1 cellular context compared by ENCODE assay signal in the genomic region with DNA sequence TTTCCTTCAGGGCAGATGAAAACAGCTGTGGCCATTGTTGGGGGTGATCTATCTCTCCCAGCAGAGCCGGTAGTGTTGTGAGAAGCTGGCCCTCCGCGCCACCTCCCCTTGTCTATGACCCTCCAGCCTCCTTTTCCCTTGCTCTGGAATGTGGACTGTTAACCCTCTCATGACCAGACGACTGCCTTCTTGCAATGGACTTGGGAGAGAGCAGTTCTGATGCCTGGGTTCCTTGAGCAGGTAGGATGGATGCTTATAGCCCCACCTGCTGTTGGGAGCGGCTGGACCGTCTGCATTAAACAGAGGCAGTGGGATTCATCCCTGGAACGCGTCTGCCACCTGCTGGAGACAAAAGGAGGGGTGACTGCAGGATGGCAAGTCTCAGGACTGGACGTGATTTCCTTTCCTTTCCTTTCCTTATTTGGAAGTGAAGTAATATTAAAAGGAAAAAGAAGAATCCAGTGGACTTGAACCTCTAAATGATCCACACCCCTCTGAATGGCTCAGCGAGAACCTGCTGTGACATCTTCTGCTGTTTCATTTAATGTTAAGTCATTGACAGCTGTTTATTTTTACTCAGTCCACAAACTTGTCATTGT.
A peak's percentile ranks its signal among the peaks of the same experiment; 100 is the strongest.
TF ChIP-seq lines count a peak whose summit lies in the region.

No MANE protein-coding gene starts in this region.

TF ChIP-seq in HepG2, 621 proteins besides CTCF, POLR2A, EP300 and RAD21 (continued from another document):
- TF ChIP-seq ZSCAN9 (CRISPR knock-in tag; IDR thresholded peaks at IDR 0.05; ENCODE audit: borderline replicate concordance) = peak; percentile 56; the same call in 1 of the 2 replicates
- TF ChIP-seq, protein P1, sequence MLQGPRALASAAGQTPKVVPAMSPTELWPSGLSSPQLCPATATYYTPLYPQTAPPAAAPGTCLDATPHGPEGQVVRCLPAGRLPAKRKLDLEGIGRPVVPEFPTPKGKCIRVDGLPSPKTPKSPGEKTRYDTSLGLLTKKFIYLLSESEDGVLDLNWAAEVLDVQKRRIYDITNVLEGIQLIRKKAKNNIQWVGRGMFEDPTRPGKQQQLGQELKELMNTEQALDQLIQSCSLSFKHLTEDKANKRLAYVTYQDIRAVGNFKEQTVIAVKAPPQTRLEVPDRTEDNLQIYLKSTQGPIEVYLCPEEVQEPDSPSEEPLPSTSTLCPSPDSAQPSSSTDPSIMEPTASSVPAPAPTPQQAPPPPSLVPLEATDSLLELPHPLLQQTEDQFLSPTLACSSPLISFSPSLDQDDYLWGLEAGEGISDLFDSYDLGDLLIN (CRISPR knock-in tag; IDR thresholded peaks at IDR 0.05; ENCODE audit: borderline replicate concordance) = no peak
- TF ChIP-seq ZNF292 (CRISPR knock-in tag; IDR thresholded peaks at IDR 0.05; ENCODE audit: borderline replicate concordance, low read depth) = peak; percentile 55; the same call in 1 of the 2 replicates
- no peak; the same call in 1 of the 2 replicates for TF ChIP-seq NR2F2 (IDR thresholded peaks at IDR 0.05; ENCODE audit: borderline replicate concordance, low read depth)
- TF ChIP-seq ARNTL (CRISPR knock-in tag; IDR thresholded peaks at IDR 0.05) = no peak
- no peak; the same call in 1 of the 2 replicates for TF ChIP-seq THYN1 (CRISPR knock-in tag; IDR thresholded peaks at IDR 0.05; ENCODE audit: borderline replicate concordance, low read depth)
- TF ChIP-seq KMT2A (CRISPR knock-in tag; IDR thresholded peaks at IDR 0.05) = no peak
- TF ChIP-seq ZNF543 (CRISPR knock-in tag; IDR thresholded peaks at IDR 0.05) = no peak
- TF ChIP-seq ZNF670 (CRISPR knock-in tag; IDR thresholded peaks at IDR 0.05; ENCODE audit: borderline replicate concordance) = no peak
- TF ChIP-seq CCDC6 (CRISPR knock-in tag; IDR thresholded peaks at IDR 0.05) = no peak
- TF ChIP-seq ZBTB3 (CRISPR knock-in tag; IDR thresholded peaks at IDR 0.05; ENCODE audit: borderline replicate concordance, low read depth) = no peak
- TF ChIP-seq NFYC (CRISPR knock-in tag; IDR thresholded peaks at IDR 0.05) = no peak
- TF ChIP-seq, protein P2, sequence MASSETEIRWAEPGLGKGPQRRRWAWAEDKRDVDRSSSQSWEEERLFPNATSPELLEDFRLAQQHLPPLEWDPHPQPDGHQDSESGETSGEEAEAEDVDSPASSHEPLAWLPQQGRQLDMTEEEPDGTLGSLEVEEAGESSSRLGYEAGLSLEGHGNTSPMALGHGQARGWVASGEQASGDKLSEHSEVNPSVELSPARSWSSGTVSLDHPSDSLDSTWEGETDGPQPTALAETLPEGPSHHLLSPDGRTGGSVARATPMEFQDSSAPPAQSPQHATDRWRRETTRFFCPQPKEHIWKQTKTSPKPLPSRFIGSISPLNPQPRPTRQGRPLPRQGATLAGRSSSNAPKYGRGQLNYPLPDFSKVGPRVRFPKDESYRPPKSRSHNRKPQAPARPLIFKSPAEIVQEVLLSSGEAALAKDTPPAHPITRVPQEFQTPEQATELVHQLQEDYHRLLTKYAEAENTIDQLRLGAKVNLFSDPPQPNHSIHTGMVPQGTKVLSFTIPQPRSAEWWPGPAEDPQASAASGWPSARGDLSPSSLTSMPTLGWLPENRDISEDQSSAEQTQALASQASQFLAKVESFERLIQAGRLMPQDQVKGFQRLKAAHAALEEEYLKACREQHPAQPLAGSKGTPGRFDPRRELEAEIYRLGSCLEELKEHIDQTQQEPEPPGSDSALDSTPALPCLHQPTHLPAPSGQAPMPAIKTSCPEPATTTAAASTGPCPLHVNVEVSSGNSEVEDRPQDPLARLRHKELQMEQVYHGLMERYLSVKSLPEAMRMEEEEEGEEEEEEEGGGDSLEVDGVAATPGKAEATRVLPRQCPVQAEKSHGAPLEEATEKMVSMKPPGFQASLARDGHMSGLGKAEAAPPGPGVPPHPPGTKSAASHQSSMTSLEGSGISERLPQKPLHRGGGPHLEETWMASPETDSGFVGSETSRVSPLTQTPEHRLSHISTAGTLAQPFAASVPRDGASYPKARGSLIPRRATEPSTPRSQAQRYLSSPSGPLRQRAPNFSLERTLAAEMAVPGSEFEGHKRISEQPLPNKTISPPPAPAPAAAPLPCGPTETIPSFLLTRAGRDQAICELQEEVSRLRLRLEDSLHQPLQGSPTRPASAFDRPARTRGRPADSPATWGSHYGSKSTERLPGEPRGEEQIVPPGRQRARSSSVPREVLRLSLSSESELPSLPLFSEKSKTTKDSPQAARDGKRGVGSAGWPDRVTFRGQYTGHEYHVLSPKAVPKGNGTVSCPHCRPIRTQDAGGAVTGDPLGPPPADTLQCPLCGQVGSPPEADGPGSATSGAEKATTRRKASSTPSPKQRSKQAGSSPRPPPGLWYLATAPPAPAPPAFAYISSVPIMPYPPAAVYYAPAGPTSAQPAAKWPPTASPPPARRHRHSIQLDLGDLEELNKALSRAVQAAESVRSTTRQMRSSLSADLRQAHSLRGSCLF (CRISPR knock-in tag; IDR thresholded peaks at IDR 0.05; ENCODE audit: borderline replicate concordance) = no peak
- no peak for TF ChIP-seq ZNF879 (CRISPR knock-in tag; IDR thresholded peaks at IDR 0.05)
- TF ChIP-seq, protein P3, sequence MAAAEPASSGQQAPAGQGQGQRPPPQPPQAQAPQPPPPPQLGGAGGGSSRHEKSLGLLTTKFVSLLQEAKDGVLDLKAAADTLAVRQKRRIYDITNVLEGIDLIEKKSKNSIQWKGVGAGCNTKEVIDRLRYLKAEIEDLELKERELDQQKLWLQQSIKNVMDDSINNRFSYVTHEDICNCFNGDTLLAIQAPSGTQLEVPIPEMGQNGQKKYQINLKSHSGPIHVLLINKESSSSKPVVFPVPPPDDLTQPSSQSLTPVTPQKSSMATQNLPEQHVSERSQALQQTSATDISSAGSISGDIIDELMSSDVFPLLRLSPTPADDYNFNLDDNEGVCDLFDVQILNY (CRISPR knock-in tag; conservative IDR thresholded peaks at IDR 0.05) = no peak
- TF ChIP-seq ZNF224 (CRISPR knock-in tag; IDR thresholded peaks at IDR 0.05) = no peak
- TF ChIP-seq ZNF550 (CRISPR knock-in tag; IDR thresholded peaks at IDR 0.05; ENCODE audit: borderline replicate concordance) = no peak
- TF ChIP-seq BORCS8-MEF2B (CRISPR knock-in tag; IDR thresholded peaks at IDR 0.05) = peak; percentile 87
- TF ChIP-seq, protein P4, sequence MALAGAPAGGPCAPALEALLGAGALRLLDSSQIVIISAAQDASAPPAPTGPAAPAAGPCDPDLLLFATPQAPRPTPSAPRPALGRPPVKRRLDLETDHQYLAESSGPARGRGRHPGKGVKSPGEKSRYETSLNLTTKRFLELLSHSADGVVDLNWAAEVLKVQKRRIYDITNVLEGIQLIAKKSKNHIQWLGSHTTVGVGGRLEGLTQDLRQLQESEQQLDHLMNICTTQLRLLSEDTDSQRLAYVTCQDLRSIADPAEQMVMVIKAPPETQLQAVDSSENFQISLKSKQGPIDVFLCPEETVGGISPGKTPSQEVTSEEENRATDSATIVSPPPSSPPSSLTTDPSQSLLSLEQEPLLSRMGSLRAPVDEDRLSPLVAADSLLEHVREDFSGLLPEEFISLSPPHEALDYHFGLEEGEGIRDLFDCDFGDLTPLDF (CRISPR knock-in tag; IDR thresholded peaks at IDR 0.05) = no peak
- TF ChIP-seq, protein P5, sequence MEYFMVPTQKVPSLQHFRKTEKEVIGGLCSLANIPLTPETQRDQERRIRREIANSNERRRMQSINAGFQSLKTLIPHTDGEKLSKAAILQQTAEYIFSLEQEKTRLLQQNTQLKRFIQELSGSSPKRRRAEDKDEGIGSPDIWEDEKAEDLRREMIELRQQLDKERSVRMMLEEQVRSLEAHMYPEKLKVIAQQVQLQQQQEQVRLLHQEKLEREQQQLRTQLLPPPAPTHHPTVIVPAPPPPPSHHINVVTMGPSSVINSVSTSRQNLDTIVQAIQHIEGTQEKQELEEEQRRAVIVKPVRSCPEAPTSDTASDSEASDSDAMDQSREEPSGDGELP (IDR thresholded peaks at IDR 0.05; ENCODE audit: borderline replicate concordance, low read depth) = peak; percentile 50; the same call in 1 of the 2 replicates
- TF ChIP-seq, protein P6, sequence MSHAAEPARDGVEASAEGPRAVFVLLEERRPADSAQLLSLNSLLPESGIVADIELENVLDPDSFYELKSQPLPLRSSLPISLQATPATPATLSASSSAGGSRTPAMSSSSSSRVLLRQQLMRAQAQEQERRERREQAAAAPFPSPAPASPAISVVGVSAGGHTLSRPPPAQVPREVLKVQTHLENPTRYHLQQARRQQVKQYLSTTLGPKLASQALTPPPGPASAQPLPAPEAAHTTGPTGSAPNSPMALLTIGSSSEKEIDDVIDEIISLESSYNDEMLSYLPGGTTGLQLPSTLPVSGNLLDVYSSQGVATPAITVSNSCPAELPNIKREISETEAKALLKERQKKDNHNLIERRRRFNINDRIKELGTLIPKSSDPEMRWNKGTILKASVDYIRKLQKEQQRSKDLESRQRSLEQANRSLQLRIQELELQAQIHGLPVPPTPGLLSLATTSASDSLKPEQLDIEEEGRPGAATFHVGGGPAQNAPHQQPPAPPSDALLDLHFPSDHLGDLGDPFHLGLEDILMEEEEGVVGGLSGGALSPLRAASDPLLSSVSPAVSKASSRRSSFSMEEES (CRISPR knock-in tag; IDR thresholded peaks at IDR 0.05) = peak; percentile 62; the same call in 1 of the 2 replicates
- no peak for TF ChIP-seq ZNF317 (CRISPR knock-in tag; IDR thresholded peaks at IDR 0.05)
- no peak for TF ChIP-seq ATF7 (IDR thresholded peaks at IDR 0.05)
- no peak for TF ChIP-seq ATF7 (CRISPR knock-in tag; IDR thresholded peaks at IDR 0.05)
- TF ChIP-seq, protein P7, sequence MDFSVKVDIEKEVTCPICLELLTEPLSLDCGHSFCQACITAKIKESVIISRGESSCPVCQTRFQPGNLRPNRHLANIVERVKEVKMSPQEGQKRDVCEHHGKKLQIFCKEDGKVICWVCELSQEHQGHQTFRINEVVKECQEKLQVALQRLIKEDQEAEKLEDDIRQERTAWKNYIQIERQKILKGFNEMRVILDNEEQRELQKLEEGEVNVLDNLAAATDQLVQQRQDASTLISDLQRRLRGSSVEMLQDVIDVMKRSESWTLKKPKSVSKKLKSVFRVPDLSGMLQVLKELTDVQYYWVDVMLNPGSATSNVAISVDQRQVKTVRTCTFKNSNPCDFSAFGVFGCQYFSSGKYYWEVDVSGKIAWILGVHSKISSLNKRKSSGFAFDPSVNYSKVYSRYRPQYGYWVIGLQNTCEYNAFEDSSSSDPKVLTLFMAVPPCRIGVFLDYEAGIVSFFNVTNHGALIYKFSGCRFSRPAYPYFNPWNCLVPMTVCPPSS (IDR thresholded peaks at IDR 0.05) = no peak
- no peak for TF ChIP-seq JDP2 (CRISPR knock-in tag; IDR thresholded peaks at IDR 0.05; ENCODE audit: borderline replicate concordance)
- TF ChIP-seq, protein P8, sequence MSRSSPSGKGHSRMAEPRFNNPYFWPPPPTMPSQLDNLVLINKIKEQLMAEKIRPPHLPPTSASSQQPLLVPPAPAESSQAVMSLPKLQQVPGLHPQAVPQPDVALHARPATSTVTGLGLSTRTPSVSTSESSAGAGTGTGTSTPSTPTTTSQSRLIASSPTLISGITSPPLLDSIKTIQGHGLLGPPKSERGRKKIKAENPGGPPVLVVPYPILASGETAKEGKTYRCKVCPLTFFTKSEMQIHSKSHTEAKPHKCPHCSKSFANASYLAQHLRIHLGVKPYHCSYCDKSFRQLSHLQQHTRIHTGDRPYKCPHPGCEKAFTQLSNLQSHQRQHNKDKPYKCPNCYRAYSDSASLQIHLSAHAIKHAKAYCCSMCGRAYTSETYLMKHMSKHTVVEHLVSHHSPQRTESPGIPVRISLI (CRISPR knock-in tag; IDR thresholded peaks at IDR 0.05; ENCODE audit: borderline replicate concordance) = peak; percentile 35; the same call in 1 of the 2 replicates
- TF ChIP-seq ZFAT (CRISPR knock-in tag; conservative IDR thresholded peaks at IDR 0.05) = no peak
- peak; percentile 89 for TF ChIP-seq SMAD3 (CRISPR knock-in tag; IDR thresholded peaks at IDR 0.05)
- no peak for TF ChIP-seq ZNF672 (CRISPR knock-in tag; IDR thresholded peaks at IDR 0.05)
- TF ChIP-seq SKI (IDR thresholded peaks at IDR 0.05; ENCODE audit: partially characterized antibody) = peak; percentile 21
- no peak for TF ChIP-seq ZNF451 (CRISPR knock-in tag; IDR thresholded peaks at IDR 0.05)
- no peak for TF ChIP-seq PTBP1 (IDR thresholded peaks at IDR 0.05; ENCODE audit: low read depth, low read length, poor library complexity, severe bottlenecking)
- TF ChIP-seq ZNF547 (CRISPR knock-in tag; IDR thresholded peaks at IDR 0.05) = peak; percentile 67; the same call in 1 of the 2 replicates
